Comparison of ENCODE assay signal across 1 cellular context in genomic region chr6:7572213-7572943, GRCh38.
A peak's percentile ranks its signal among the peaks of the same experiment; 100 is the strongest.
TF ChIP-seq lines count a peak whose summit lies in the region.

No MANE protein-coding gene starts in this region.

TF ChIP-seq in HepG2, 621 proteins besides CTCF, POLR2A, EP300 and RAD21:
- no peak for TF ChIP-seq RELA (CRISPR knock-in tag; IDR thresholded peaks at IDR 0.05)
- no peak for TF ChIP-seq NFRKB (IDR thresholded peaks at IDR 0.05)
- no peak for TF ChIP-seq HBP1 (CRISPR knock-in tag; IDR thresholded peaks at IDR 0.05; ENCODE audit: low read depth)
- TF ChIP-seq FUBP1 (CRISPR knock-in tag; IDR thresholded peaks at IDR 0.05; ENCODE audit: borderline replicate concordance), result 0 out of 2 replicates have a peak, but pooled peaks have one; percentile 52
- no peak for TF ChIP-seq MIXL1 (CRISPR knock-in tag; IDR thresholded peaks at IDR 0.05)
